ENCODE assay signal across 8 cellular contexts in the genomic region with DNA sequence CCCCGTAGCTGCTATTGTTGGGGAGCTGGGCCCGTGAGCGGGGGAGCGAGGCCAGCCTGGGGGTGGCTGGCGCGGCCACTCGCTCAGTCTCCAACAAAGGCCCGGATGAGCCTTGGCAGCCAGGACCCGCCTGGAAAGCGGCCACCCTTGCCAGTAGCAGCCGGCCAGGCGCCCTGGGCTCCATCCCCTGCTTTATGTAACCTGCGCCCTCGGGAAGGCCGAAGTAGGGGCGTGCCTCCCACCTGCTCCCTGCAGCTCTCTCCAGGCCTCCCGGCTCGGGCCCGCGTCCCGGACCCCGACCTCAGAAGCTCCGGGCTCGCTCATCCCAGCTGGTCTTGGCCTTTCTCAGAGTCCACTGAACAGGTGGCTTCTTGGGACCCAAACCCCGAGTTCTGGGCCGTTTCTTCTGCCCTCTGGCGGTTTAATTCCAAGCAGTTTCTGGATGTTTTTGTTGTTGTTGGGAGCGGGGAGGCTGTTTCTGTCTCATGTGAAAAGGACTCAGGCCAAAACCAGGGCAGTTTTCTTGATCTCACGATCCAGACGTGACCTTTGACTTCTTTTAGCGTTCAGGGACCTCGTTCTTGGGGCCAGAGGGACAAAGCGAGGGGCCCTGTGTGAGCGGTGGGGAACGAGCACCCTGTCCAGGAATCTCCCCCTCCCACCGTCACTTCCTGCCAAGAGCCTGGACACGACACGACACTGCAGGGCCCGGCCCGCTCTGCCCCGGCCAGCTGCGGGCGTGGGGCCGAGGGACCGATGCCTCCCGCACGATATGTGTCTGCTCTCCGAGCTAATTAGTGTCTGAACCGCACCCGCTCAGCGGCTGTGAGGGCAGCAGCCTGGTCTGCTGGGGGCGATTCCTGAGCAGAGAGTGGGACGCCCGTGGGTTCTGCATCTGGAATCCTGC. TPM values are rescaled to one million over a fixed set of nuclear protein-coding genes. Genes with fewer than 3 reads are reported as not detected.
DNase-seq lines count a peak whose midpoint lies in the region; ATAC-seq and TF ChIP-seq lines count a peak whose summit lies in the region.

No MANE protein-coding gene starts in this region.

- intact Hi-C loops in psoas muscle (cut with DNase I) = loop anchor here (1.0 to 5.0 kb wide), 2 partner anchors 39 kb away; a partner anchor contains a TSS

- peak overlapping the region; percentile 69 for H3K27ac ChIP-seq in RWPE2 (ENCODE audit: poor library complexity, severe bottlenecking)
- peak overlapping the region; percentile 83 for H3K27ac ChIP-seq in brain microvascular endothelial cell
- peak overlapping the region; percentile 98 for H3K27ac ChIP-seq in psoas muscle

- in situ Hi-C loops in brain microvascular endothelial cell (cut with HindIII; ENCODE audit: low pct_ligation_motif_present, low sequenced_read_pairs) = no loop called here

- DNase-seq in DMS114 treated with DMSO at 0.1 percent for 48 hours (lab: John Stamatoyannopoulos, UW; ENCODE audit: unreplicated experiment) = peak; percentile 16
- DNase-seq in HS-5 (ENCODE audit: low read depth) = peak; percentile 20
- no peak for DNase-seq in RWPE2 (ENCODE audit: low spot score)
- DNase-seq in brain microvascular endothelial cell = peak; percentile 54
- DNase-seq in hypothalamus (lab: John Stamatoyannopoulos, UW) = peak in 50 of 51 donors; percentile 21 to 89 (median 80)
- DNase-seq in psoas muscle = peak; percentile 84 to 93

- TF ChIP-seq CTCF in RWPE2 (IDR thresholded peaks at IDR 0.05; ENCODE audit: poor library complexity, severe bottlenecking) (peak; percentile 73), brain microvascular endothelial cell (IDR thresholded peaks at IDR 0.05; ENCODE audit: low read depth, low read length, missing control alignments) (peak; percentile 76), psoas muscle (IDR thresholded peaks at IDR 0.05) (peak; percentile 39)

- peak overlapping the region; percentile 84 for H3K4me3 ChIP-seq in RWPE2 (ENCODE audit: severe bottlenecking)
- H3K4me3 ChIP-seq in brain microvascular endothelial cell (ENCODE audit: low read depth, low read length) = peak overlapping the region; percentile 82
- H3K4me3 ChIP-seq in psoas muscle = peak overlapping the region; percentile 89

- H3K4me1 ChIP-seq in RWPE2 (ENCODE audit: insufficient read depth, poor library complexity, severe bottlenecking) (no peaks in the 10 kb centered on the region), psoas muscle (peaks cover 27% of the 10 kb centered on the region)

- H3K9me3 ChIP-seq in RWPE2 (ENCODE audit: severe bottlenecking) = no peaks in the 10 kb centered on the region
- no peaks in the 10 kb centered on the region for H3K9me3 ChIP-seq in psoas muscle

- H3K36me3 ChIP-seq in RWPE2 (ENCODE audit: low read depth) (peaks cover 11% of the 10 kb centered on the region), brain microvascular endothelial cell (replicated peaks) (peaks cover 13% of the 10 kb centered on the region), psoas muscle (ENCODE audit: insufficient read depth in 1 of 2, low read depth in 1 of 2) (peaks cover 0 to 21% of the 10 kb centered on the region in 2 donors)

- ATAC-seq in RWPE2 (ENCODE audit: low read depth) (peak; percentile 39), psoas muscle (peak; percentile 60 to 81 (median 68)), GM19328 (IDR thresholded peaks at IDR 0.05; ENCODE audit: unreplicated experiment) (no peak), HG03097 (IDR thresholded peaks at IDR 0.05; ENCODE audit: low FRiP score, unreplicated experiment) (no peak)

- WGBS in psoas muscle, 3 donors = 1 to 3% (median 2%) methylated on average over 45 to 54 of the region's 54 CpGs

- H3K27me3 ChIP-seq in RWPE2 (ENCODE audit: insufficient read depth, poor library complexity, severe bottlenecking) (no peaks in the 10 kb centered on the region), brain microvascular endothelial cell (replicated peaks) (no peaks in the 10 kb centered on the region), psoas muscle (ENCODE audit: insufficient read depth in 3 of 3, low read length in 2 of 3) (no peaks in the 10 kb centered on the region)

RNA-seq across cellular contexts. Expression of a gene that starts 1.3 kb away (rescaled TPM):
- 100 to 1,000 TPM in 1 of 4 donors, 10 to 100 TPM in 3; 72.6 to 107 (median 83.0) TPM for total RNA-seq in psoas muscle
- 100 to 1,000 TPM; 113 to 160 (median 123) TPM for polyA plus RNA-seq in psoas muscle

RNA-seq across cellular contexts. Expression of a gene that starts 11.0 kb away (rescaled TPM):
- not detected for total RNA-seq in psoas muscle
- under 1 TPM; 0.11 to 0.23 (median 0.14) TPM for polyA plus RNA-seq in psoas muscle

RNA-seq across cellular contexts. Expression of a gene that starts 25.5 kb away (rescaled TPM):
- 10 to 100 TPM in 2 of 4 donors, 1 to 10 TPM in 2; 8.9 to 16.3 (median 10.2) TPM for total RNA-seq in psoas muscle
- 10 to 100 TPM in 2 of 3 donors, 1 to 10 TPM in 1; 9.8 to 16.6 (median 12.6) TPM for polyA plus RNA-seq in psoas muscle

RNA-seq across cellular contexts. Expression of a gene that starts 36.5 kb away (rescaled TPM):
- total RNA-seq in psoas muscle = under 1 TPM; 0.26 to 0.40 (median 0.35) TPM
- 1 to 10 TPM in 1 of 3 donors, under 1 TPM in 2; 0.08 to 1.8 (median 0.33) TPM for polyA plus RNA-seq in psoas muscle

RNA-seq across cellular contexts. Expression of a gene that starts 39.6 kb away (rescaled TPM):
- 100 to 1,000 TPM; 172 to 381 (median 300) TPM for total RNA-seq in psoas muscle
- 100 to 1,000 TPM; 202 to 308 (median 299) TPM for polyA plus RNA-seq in psoas muscle

Comparison
In these comparisons a context has a peak if more than half of its experiments do, and no peak if none do; other contexts are left out.
1. ATAC-seq: peak in RWPE2 (single experiment) and psoas muscle (4 of 4); none in GM19328 (single experiment) and HG03097 (single experiment).
2. Peak in every context shown above with its lines, with median percentiles within 50 percentile points of each other: H3K27ac ChIP-seq, H3K4me3 ChIP-seq and CTCF ChIP-seq.